ENCODE assay signal across 11 cellular contexts in the genomic region with DNA sequence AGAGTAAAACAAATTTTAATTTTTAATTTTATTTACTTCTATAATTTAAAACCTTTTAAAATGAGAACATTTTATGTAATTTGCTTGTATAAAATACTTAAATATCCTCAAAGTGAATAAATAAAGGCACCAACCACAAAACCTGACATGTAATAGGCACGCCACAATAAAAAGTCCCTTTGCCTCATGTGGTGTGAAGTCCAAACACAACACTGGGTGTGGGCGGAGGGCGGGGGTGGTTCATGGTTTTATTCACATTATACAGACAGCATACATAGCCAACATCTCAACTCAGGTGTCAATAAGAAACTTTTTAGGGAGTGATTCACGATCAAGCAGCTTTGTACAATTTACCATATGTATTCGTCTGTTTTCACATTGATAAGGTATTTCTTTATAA.
"Had no signal": no experiment of that assay in that cellular context is flagged by ENCODE, and none has a peak within 500 bp of the region (broad histone marks: within the 10 kb centered on the region; RNA-seq: fewer than 3 reads in every experiment).

No MANE protein-coding gene starts in this region.

- FAIRE-seq: H1, H54 had no signal

- ATAC-seq: GM23338, HCT116 had no signal

- H3K27ac ChIP-seq: GM23248 had no signal

- H3K4me2 ChIP-seq: GM23338 had no signal

- DNase-seq: GM23248, GOT3, H7, H9, HCEC 1CT, HFFc6 had no signal

- H3K4me1 Mint-ChIP-seq: GM23338, H9 had no signal

- H3K4me1 ChIP-seq: HAP-1 had no signal

- H3K9ac ChIP-seq: GM23248 had no signal

- H3K36me3 ChIP-seq: HAP-1 had no signal

- H2AFZ ChIP-seq: GM23248, GM23338 had no signal

- H3K4me3 ChIP-seq: GM23248, GM23338, HAP-1 had no signal

- H3K9me3 Mint-ChIP-seq: GM23338, H9 had no signal

- H3K27ac Mint-ChIP-seq: GM23338, H9, HFFc6 had no signal

- H3K9me3 ChIP-seq: HAP-1 had no signal

- H3K4me3 Mint-ChIP-seq: GM23338, H9, HFFc6 had no signal
